9 cellular contexts compared by ENCODE assay signal in the genomic region with DNA sequence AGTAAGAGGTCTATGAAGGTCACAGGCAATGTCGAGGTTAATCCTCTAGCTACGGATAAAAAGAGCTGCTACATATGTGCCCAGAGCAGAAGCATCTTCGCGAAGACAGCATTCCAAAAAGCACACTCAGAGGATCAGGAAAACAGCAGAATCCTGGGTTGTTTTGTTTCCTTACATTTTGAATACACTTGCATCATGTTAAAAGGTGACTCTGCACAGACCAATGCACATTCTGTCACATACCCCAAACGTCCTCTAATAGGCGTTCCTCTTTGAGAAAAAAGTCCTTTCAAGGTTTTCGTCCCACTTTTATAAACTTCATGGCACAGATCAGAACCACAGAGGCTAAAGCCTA. TPM values are rescaled to one million over a fixed set of nuclear protein-coding genes. Genes with fewer than 3 reads are reported as not detected.
DNase-seq lines count a peak whose midpoint lies in the region; ATAC-seq and TF ChIP-seq lines count a peak whose summit lies in the region.
"Had no signal": no experiment of that assay in that cellular context is flagged by ENCODE, and none has a peak within 500 bp of the region (broad histone marks: within the 10 kb centered on the region; RNA-seq: fewer than 3 reads in every experiment).

No MANE protein-coding gene starts in this region.

- WGBS in mesenchymal stem cell = 17% methylated on average over 7 of the region's 7 CpGs
- 29 to 30% methylated on average over 7 of the region's 7 CpGs for WGBS in lower leg skin, 2 donors

- H3K4me1 Mint-ChIP-seq in chondrocyte (ENCODE audit: low read depth) = peaks cover 87% of the 10 kb centered on the region
- peaks cover 34 to 60% of the 10 kb centered on the region in 2 donors for H3K4me1 Mint-ChIP-seq in effector memory CD8-positive, alpha-beta T cell (ENCODE audit: low read depth in 2 of 2)

- H3K23ac ChIP-seq in mesenchymal stem cell (ENCODE audit: low read length in 2 of 2) = no peak overlapping the region

- TF ChIP-seq CTCF in OCI-LY1 (IDR thresholded peaks at IDR 0.05; ENCODE audit: low read length) (no peak), chondrocyte (IDR thresholded peaks at IDR 0.05) (no peak), lower leg skin (IDR thresholded peaks at IDR 0.05) (no peak)

- H3K27ac ChIP-seq in OCI-LY1 (ENCODE audit: low read depth, low read length, poor library complexity, severe bottlenecking) (peak overlapping the region; percentile 46), mesenchymal stem cell (ENCODE audit: low read length, poor library complexity, severe bottlenecking) (peak overlapping the region; percentile 93), temporal lobe (ENCODE audit: low read depth, low read length) (peak overlapping the region; percentile 90)

- peak overlapping the region; percentile 44 for H2BK15ac ChIP-seq in mesenchymal stem cell (ENCODE audit: low read depth, poor library complexity, severe bottlenecking)

- no peak overlapping the region for H2AK5ac ChIP-seq in mesenchymal stem cell (ENCODE audit: low read length, severe bottlenecking)

- TF ChIP-seq POLR2A in lower leg skin (IDR thresholded peaks at IDR 0.05) = no peak

- no peak overlapping the region for H3K14ac ChIP-seq in mesenchymal stem cell (ENCODE audit: low read length in 2 of 2)

- DNase-seq in chondrocyte (ENCODE audit: low spot score) = no peak
- DNase-seq in mesenchymal stem cell = peak; percentile 70
- no peak for DNase-seq in effector memory CD8-positive, alpha-beta T cell
- no peak for DNase-seq in NCI-H2227 (lab: John Stamatoyannopoulos, UW; ENCODE audit: unreplicated experiment)
- DNase-seq in lower leg skin (ENCODE audit: low spot score in 2 of 2) = no peak
- DNase-seq: activated naive CD8-positive, alpha-beta T cell treated with anti-CD3 and anti-CD28 coated beads, Interleukin-2, amount 10 ng/mL, durations not matched to agents 7 days and 5 days; NCI-H226 had no signal

- no peak for ATAC-seq in effector memory CD8-positive, alpha-beta T cell (replicated peaks)

- H3K27me3 Mint-ChIP-seq in chondrocyte (ENCODE audit: low read depth) = no peaks in the 10 kb centered on the region
- no peaks in the 10 kb centered on the region for H3K27me3 Mint-ChIP-seq in effector memory CD8-positive, alpha-beta T cell
- H3K27me3 Mint-ChIP-seq: activated naive CD8-positive, alpha-beta T cell treated with anti-CD3 and anti-CD28 coated beads, Interleukin-2, amount 10 ng/mL, durations not matched to agents 7 days and 5 days had no signal

- no peak overlapping the region for H3K4me2 ChIP-seq in OCI-LY1 (ENCODE audit: low read length)
- H3K4me2 ChIP-seq in mesenchymal stem cell (ENCODE audit: low read length, poor library complexity, severe bottlenecking) = peak overlapping the region; percentile 13

- no peaks in the 10 kb centered on the region for H3K9me3 Mint-ChIP-seq in chondrocyte (ENCODE audit: low read depth)
- no peaks in the 10 kb centered on the region for H3K9me3 Mint-ChIP-seq in effector memory CD8-positive, alpha-beta T cell

- H2AFZ ChIP-seq in OCI-LY1 (ENCODE audit: low read length) (no peak overlapping the region), mesenchymal stem cell (ENCODE audit: low read depth, low read length) (no peak overlapping the region)

- no peaks in the 10 kb centered on the region for H3K79me1 ChIP-seq in mesenchymal stem cell (replicated peaks; ENCODE audit: low read length, poor library complexity, severe bottlenecking)

- H3K9me3 ChIP-seq in OCI-LY1 (ENCODE audit: low read length) = no peaks in the 10 kb centered on the region
- H3K9me3 ChIP-seq in mesenchymal stem cell (ENCODE audit: control insufficient read depth, low read length) = no peaks in the 10 kb centered on the region

- no peak overlapping the region for H2BK5ac ChIP-seq in mesenchymal stem cell (ENCODE audit: low read depth, low read length, poor library complexity, severe bottlenecking)

- H3K36me3 Mint-ChIP-seq in chondrocyte (ENCODE audit: low read depth) = peaks cover 29% of the 10 kb centered on the region
- peaks cover 12% of the 10 kb centered on the region for H3K36me3 Mint-ChIP-seq in effector memory CD8-positive, alpha-beta T cell (ENCODE audit: insufficient read depth)

- no peak overlapping the region for H4K91ac ChIP-seq in mesenchymal stem cell (ENCODE audit: low read length)

- H2BK120ac ChIP-seq in mesenchymal stem cell (ENCODE audit: low read depth, low read length) = peak overlapping the region; percentile 39

- no peaks in the 10 kb centered on the region for H3K9me2 ChIP-seq in OCI-LY1 (ENCODE audit: low read depth, low read length)

- no peak overlapping the region for H2BK12ac ChIP-seq in mesenchymal stem cell (ENCODE audit: low read length in 2 of 2)

- no peaks in the 10 kb centered on the region for H3F3A ChIP-seq in OCI-LY1 (ENCODE audit: insufficient read depth, low read length)

- peak overlapping the region; percentile 29 for H3K4me3 Mint-ChIP-seq in chondrocyte (ENCODE audit: unreplicated experiment)
- H3K4me3 Mint-ChIP-seq in effector memory CD8-positive, alpha-beta T cell = no peak overlapping the region
- H3K4me3 Mint-ChIP-seq: activated naive CD8-positive, alpha-beta T cell treated with anti-CD3 and anti-CD28 coated beads, Interleukin-2, amount 10 ng/mL, durations not matched to agents 7 days and 5 days had no signal

- no peaks in the 10 kb centered on the region for H3K27me3 ChIP-seq in OCI-LY1 (ENCODE audit: insufficient read depth, low read length)
- no peaks in the 10 kb centered on the region for H3K27me3 ChIP-seq in mesenchymal stem cell (ENCODE audit: control insufficient read depth in 1 of 2, insufficient read depth in 1 of 2, low read length in 2 of 2)

- H3K9ac ChIP-seq in OCI-LY1 (ENCODE audit: low read length) (no peak overlapping the region), mesenchymal stem cell (ENCODE audit: low read length) (peak overlapping the region; percentile 82)

- no peak overlapping the region for H4K8ac ChIP-seq in mesenchymal stem cell (ENCODE audit: low read length)

- H3K79me2 ChIP-seq in OCI-LY1 (ENCODE audit: insufficient read depth, low read length) = peaks cover 71% of the 10 kb centered on the region

- no peak overlapping the region for H3K4me3 ChIP-seq in OCI-LY1 (ENCODE audit: low read depth, low read length, poor library complexity, severe bottlenecking)
- H3K4me3 ChIP-seq in mesenchymal stem cell (ENCODE audit: insufficient read depth in 1 of 2, low read depth in 1 of 2, low read length in 2 of 2) = peak overlapping the region in 1 of 2 experiments; percentile 50
- no peak overlapping the region for H3K4me3 ChIP-seq in lower leg skin (ENCODE audit: low read depth, poor library complexity, severe bottlenecking)

- peak overlapping the region in 1 of 2 experiments; percentile 22 for H3K4ac ChIP-seq in mesenchymal stem cell (ENCODE audit: low read depth in 1 of 2, low read length in 2 of 2)

- H3K18ac ChIP-seq in mesenchymal stem cell (ENCODE audit: low read depth in 1 of 2, low read length in 2 of 2) = peak overlapping the region; percentile 34 to 75

- H3K36me3 ChIP-seq in OCI-LY1 (ENCODE audit: insufficient read depth, low read length) (peaks cover 68% of the 10 kb centered on the region), mesenchymal stem cell (ENCODE audit: control insufficient read depth in 1 of 2, insufficient read depth in 2 of 2, low read depth in 1 of 2, low read length in 2 of 2) (peaks cover 9 to 27% of the 10 kb centered on the region in 2 experiments)

- H3K4me1 ChIP-seq in OCI-LY1 (ENCODE audit: insufficient read depth, low read length, severe bottlenecking) (peaks cover 62% of the 10 kb centered on the region), mesenchymal stem cell (ENCODE audit: control insufficient read depth, insufficient read depth, low read depth, low read length) (peaks cover 25% of the 10 kb centered on the region)

- intact Hi-C loops in lower leg skin (cut with DNase I; ENCODE audit: low total_unique reads) = no loop called here

- H4K20me1 ChIP-seq in OCI-LY1 (ENCODE audit: insufficient read depth, low read length) = no peaks in the 10 kb centered on the region

- peak overlapping the region; percentile 89 for H3K27ac Mint-ChIP-seq in chondrocyte (ENCODE audit: unreplicated experiment)
- peak overlapping the region in 1 of 2 donors; percentile 67 for H3K27ac Mint-ChIP-seq in effector memory CD8-positive, alpha-beta T cell
- H3K27ac Mint-ChIP-seq: activated naive CD8-positive, alpha-beta T cell treated with anti-CD3 and anti-CD28 coated beads, Interleukin-2, amount 10 ng/mL, durations not matched to agents 7 days and 5 days had no signal

RNA-seq across cellular contexts. Expression of a gene that starts 52.7 kb away (rescaled TPM):
- total RNA-seq in chondrocyte (102 to 141 TPM (median 141 TPM) in 3 replicates), temporal lobe (69.3 TPM), lower leg skin (100 to 1,000 TPM in 1 of 4 donors, 10 to 100 TPM in 3; 59.5 to 117 (median 80.9) TPM)
- polyA plus RNA-seq in mesenchymal stem cell (2013, experiment 1 of 2) = 73.9 TPM
- polyA plus RNA-seq in mesenchymal stem cell (2013, experiment 2 of 2) = 71.8 TPM
